ENCODE assay signal across 31 cellular contexts in the genomic region with DNA sequence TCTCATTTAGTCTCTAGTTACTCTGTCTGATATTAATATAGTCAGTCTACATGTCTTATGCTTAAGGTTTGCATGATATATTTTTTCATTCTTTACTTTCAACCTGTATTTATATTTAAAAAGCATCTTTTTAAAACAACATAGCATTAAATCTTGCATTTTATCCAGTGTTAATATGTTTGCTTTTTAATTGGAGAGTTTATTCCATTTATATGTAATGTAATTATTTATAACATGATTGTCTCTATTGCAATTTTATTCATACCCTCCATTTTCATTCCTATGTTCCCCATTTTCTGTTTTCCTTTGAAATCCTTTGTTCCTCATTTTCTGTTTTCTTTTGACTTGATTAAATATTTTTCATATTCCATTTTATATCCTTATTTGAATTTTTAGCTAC. TPM values are rescaled to one million over a fixed set of nuclear protein-coding genes. Genes with fewer than 3 reads are reported as not detected.
"Had no signal": no experiment of that assay in that cellular context is flagged by ENCODE, and none has a peak within 500 bp of the region (broad histone marks: within the 10 kb centered on the region; RNA-seq: fewer than 3 reads in every experiment).

No MANE protein-coding gene starts in this region.

- H3K4me3 ChIP-seq: esophagus muscularis mucosa, heart left ventricle had no signal

- ATAC-seq: activated T-cell treated with anti-CD3 and anti-CD28 coated beads, Interleukin-2, amount 50 U/mL, for 4 hours; effector memory CD8-positive, alpha-beta T cell; foreskin keratinocyte; gastrocnemius medialis; heart left ventricle; T-helper 17 cell had no signal

- H3K27me3 ChIP-seq: brain microvascular endothelial cell, esophagus muscularis mucosa, foreskin keratinocyte, gastrocnemius medialis, heart left ventricle had no signal

- DNase-seq: activated CD4-positive, alpha-beta memory T cell treated with anti-CD3 and anti-CD28 coated beads, Interleukin-2, amount 10 ng/mL, durations not matched to agents 7 days and 5 days; activated CD4-positive, alpha-beta T cell treated with anti-CD3 and anti-CD28 coated beads for 1 hour; activated CD4-positive, alpha-beta T cell treated with anti-CD3 and anti-CD28 coated beads for 4 hours; activated CD4-positive, alpha-beta T cell treated with anti-CD3 and anti-CD28 coated beads, Interleukin-2, amount 10 ng/mL, durations not matched to agents 7 days and 5 days; activated CD4-positive, alpha-beta T cell treated with anti-CD3 and anti-CD28 coated beads, Interleukin-2, amount 50 U/mL, for 4 hours; activated CD8-positive, alpha-beta memory T cell treated with anti-CD3 and anti-CD28 coated beads, Interleukin-2, amount 50 U/mL, for 48 hours; activated effector memory CD4-positive, alpha-beta T cell treated with anti-CD3 and anti-CD28 coated beads, Interleukin-2, amount 50 U/mL, for 16 hours; activated naive CD4-positive, alpha-beta T cell treated with anti-CD3 and anti-CD28 coated beads for 36 hours; activated naive CD8-positive, alpha-beta T cell treated with anti-CD3 and anti-CD28 coated beads for 36 hours; activated T-cell treated with anti-CD3 and anti-CD28 coated beads for 4 hours; activated T-cell treated with anti-CD3 and anti-CD28 coated beads, Interleukin-2, amount 50 U/mL, for 4 hours; amniotic stem cell; anterior cingulate cortex; brain microvascular endothelial cell; cortex of kidney; dermis blood vessel endothelial cell; effector CD4-positive, alpha-beta T cell; effector memory CD8-positive, alpha-beta T cell; erythroblast; foreskin keratinocyte; gastrocnemius medialis; glutamatergic neuron; heart left ventricle; T-helper 1 cell; T-helper 17 cell had no signal

- H3K4me1 ChIP-seq: esophagus muscularis mucosa, foreskin keratinocyte, gastrocnemius medialis, heart left ventricle had no signal

- H3K36me3 ChIP-seq: brain microvascular endothelial cell had no signal

- FAIRE-seq: astrocyte, bronchial epithelial cell had no signal

- H3K27ac ChIP-seq: brain microvascular endothelial cell, esophagus muscularis mucosa, foreskin keratinocyte, gastrocnemius medialis, heart left ventricle had no signal

RNA-seq across cellular contexts. Expression of a gene that starts 13.3 kb away (rescaled TPM):
- total RNA-seq: activated CD4-positive, alpha-beta memory T cell treated with anti-CD3 and anti-CD28 coated beads, Interleukin-2, amount 10 ng/mL, durations not matched to agents 7 days and 5 days; activated CD4-positive, alpha-beta T cell treated with anti-CD3 and anti-CD28 coated beads, Interleukin-2, amount 10 ng/mL, durations not matched to agents 7 days and 5 days; activated naive CD4-positive, alpha-beta T cell treated with anti-CD3 and anti-CD28 coated beads for 36 hours; activated naive CD8-positive, alpha-beta T cell treated with anti-CD3 and anti-CD28 coated beads for 36 hours; activated T-helper 1 cell treated with anti-CD3 and anti-CD28 coated beads, Interleukin-12 subunit alpha, Interleukin-12 subunit beta, Interleukin-2, Interleukin-4 antibody, amounts not matched to agents 30 ng/mL and 10 ng/mL and 1 ng/mL, durations not matched to agents 14 hours and 24 hours and 36 hours; activated T-helper 2 cell treated with anti-CD3 and anti-CD28 coated beads, Interferon-gamma antibody, Interleukin-2, Interleukin-4, amounts not matched to agents 10 μg/mL and 5 μg/mL and 100 μg/mL, durations not matched to agents 14 hours and 24 hours and 36 hours had no signal

RNA-seq across cellular contexts. Expression of a gene that starts 35.3 kb away (rescaled TPM):
- total RNA-seq: activated CD4-positive, alpha-beta memory T cell treated with anti-CD3 and anti-CD28 coated beads, Interleukin-2, amount 10 ng/mL, durations not matched to agents 7 days and 5 days; activated CD4-positive, alpha-beta T cell treated with anti-CD3 and anti-CD28 coated beads, Interleukin-2, amount 10 ng/mL, durations not matched to agents 7 days and 5 days; activated naive CD4-positive, alpha-beta T cell treated with anti-CD3 and anti-CD28 coated beads for 36 hours; activated naive CD8-positive, alpha-beta T cell treated with anti-CD3 and anti-CD28 coated beads for 36 hours; activated T-helper 1 cell treated with anti-CD3 and anti-CD28 coated beads, Interleukin-12 subunit alpha, Interleukin-12 subunit beta, Interleukin-2, Interleukin-4 antibody, amounts not matched to agents 30 ng/mL and 10 ng/mL and 1 ng/mL, durations not matched to agents 14 hours and 24 hours and 36 hours; activated T-helper 2 cell treated with anti-CD3 and anti-CD28 coated beads, Interferon-gamma antibody, Interleukin-2, Interleukin-4, amounts not matched to agents 10 μg/mL and 5 μg/mL and 100 μg/mL, durations not matched to agents 14 hours and 24 hours and 36 hours; foreskin keratinocyte; T-helper 17 cell had no signal

RNA-seq across cellular contexts. Expression of a gene that starts 44.7 kb away (rescaled TPM):
- total RNA-seq: activated CD4-positive, alpha-beta memory T cell treated with anti-CD3 and anti-CD28 coated beads, Interleukin-2, amount 10 ng/mL, durations not matched to agents 7 days and 5 days; activated CD4-positive, alpha-beta T cell treated with anti-CD3 and anti-CD28 coated beads, Interleukin-2, amount 10 ng/mL, durations not matched to agents 7 days and 5 days; activated naive CD4-positive, alpha-beta T cell treated with anti-CD3 and anti-CD28 coated beads for 36 hours; activated naive CD8-positive, alpha-beta T cell treated with anti-CD3 and anti-CD28 coated beads for 36 hours; activated T-helper 1 cell treated with anti-CD3 and anti-CD28 coated beads, Interleukin-12 subunit alpha, Interleukin-12 subunit beta, Interleukin-2, Interleukin-4 antibody, amounts not matched to agents 30 ng/mL and 10 ng/mL and 1 ng/mL, durations not matched to agents 14 hours and 24 hours and 36 hours; bronchial epithelial cell; foreskin keratinocyte; T-helper 17 cell had no signal
- polyA plus RNA-seq: foreskin keratinocyte had no signal

RNA-seq across cellular contexts. Expression of a gene that starts 45.4 kb away (rescaled TPM):
- total RNA-seq: activated naive CD4-positive, alpha-beta T cell treated with anti-CD3 and anti-CD28 coated beads for 36 hours; bronchial epithelial cell; cardiac septum; foreskin keratinocyte; heart left ventricle had no signal
- polyA plus RNA-seq: foreskin keratinocyte, heart left ventricle had no signal

RNA-seq across cellular contexts. Expression of a gene that starts 49.9 kb away (rescaled TPM):
- total RNA-seq: activated CD4-positive, alpha-beta memory T cell treated with anti-CD3 and anti-CD28 coated beads, Interleukin-2, amount 10 ng/mL, durations not matched to agents 7 days and 5 days; activated CD4-positive, alpha-beta T cell treated with anti-CD3 and anti-CD28 coated beads, Interleukin-2, amount 10 ng/mL, durations not matched to agents 7 days and 5 days; activated naive CD4-positive, alpha-beta T cell treated with anti-CD3 and anti-CD28 coated beads for 36 hours; activated naive CD8-positive, alpha-beta T cell treated with anti-CD3 and anti-CD28 coated beads for 36 hours; activated T-cell treated with anti-CD3 and anti-CD28 coated beads, Interleukin-2, amount 50 U/mL, for 4 hours; activated T-helper 1 cell treated with anti-CD3 and anti-CD28 coated beads, Interleukin-12 subunit alpha, Interleukin-12 subunit beta, Interleukin-2, Interleukin-4 antibody, amounts not matched to agents 30 ng/mL and 10 ng/mL and 1 ng/mL, durations not matched to agents 14 hours and 24 hours and 36 hours; activated T-helper 2 cell treated with anti-CD3 and anti-CD28 coated beads, Interferon-gamma antibody, Interleukin-2, Interleukin-4, amounts not matched to agents 10 μg/mL and 5 μg/mL and 100 μg/mL, durations not matched to agents 14 hours and 24 hours and 36 hours; bronchial epithelial cell; foreskin keratinocyte; T-helper 17 cell had no signal
- polyA plus RNA-seq: foreskin keratinocyte had no signal
